Comparison of ENCODE assay signal across 11 cellular contexts in the genomic region with DNA sequence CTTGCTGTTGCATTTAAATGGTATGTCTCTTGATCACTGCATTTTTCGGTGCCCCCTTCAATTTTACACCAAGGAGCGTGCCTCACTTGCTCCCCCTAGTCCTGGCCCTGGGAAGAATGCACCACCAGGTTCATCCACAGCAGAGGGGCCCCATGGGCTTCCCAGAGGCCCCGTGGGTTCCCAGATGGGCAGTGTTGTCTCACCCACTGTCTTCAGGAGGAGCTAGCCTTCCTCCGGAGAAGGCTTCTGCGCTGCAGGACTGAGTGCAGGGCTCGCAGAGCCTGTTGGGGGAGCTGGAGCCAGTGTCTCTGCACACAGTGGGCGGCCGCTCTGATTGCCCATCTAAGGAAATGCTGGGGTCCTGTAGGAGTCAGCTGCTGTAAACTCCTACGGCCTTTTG. TPM values are rescaled to one million over a fixed set of nuclear protein-coding genes. Genes with fewer than 3 reads are reported as not detected.
DNase-seq lines count a peak whose midpoint lies in the region; ATAC-seq and TF ChIP-seq lines count a peak whose summit lies in the region.
"Had no signal": no experiment of that assay in that cellular context is flagged by ENCODE, and none has a peak within 500 bp of the region (broad histone marks: within the 10 kb centered on the region; RNA-seq: fewer than 3 reads in every experiment).

No MANE protein-coding gene starts in this region.

- peaks cover 3% of the 10 kb centered on the region for H3K4me1 Mint-ChIP-seq in endodermal cell
- H3K4me1 Mint-ChIP-seq: activated CD4-positive, alpha-beta memory T cell treated with anti-CD3 and anti-CD28 coated beads, Interleukin-2, amount 10 ng/mL, durations not matched to agents 7 days and 5 days; naive B cell had no signal

- no peak overlapping the region for H3K27ac Mint-ChIP-seq in endodermal cell
- H3K27ac Mint-ChIP-seq: activated CD4-positive, alpha-beta memory T cell treated with anti-CD3 and anti-CD28 coated beads, Interleukin-2, amount 10 ng/mL, durations not matched to agents 7 days and 5 days had no signal

- no peaks in the 10 kb centered on the region for H3K9me3 ChIP-seq in HUES48 (ENCODE audit: control insufficient read depth, insufficient read depth, low read length)
- H3K9me3 ChIP-seq in endodermal cell (ENCODE audit: control insufficient read depth, low read length): no peaks in the 10 kb centered on the region
- no peaks in the 10 kb centered on the region for H3K9me3 ChIP-seq in testis
- no peaks in the 10 kb centered on the region for H3K9me3 ChIP-seq in MG63
- no peaks in the 10 kb centered on the region for H3K9me3 ChIP-seq in HAP-1

- H3K4me3 ChIP-seq in HUES48 (ENCODE audit: low read depth, low read length) (no peak overlapping the region), endodermal cell (ENCODE audit: low read length) (no peak overlapping the region), testis (no peak overlapping the region), MG63 (no peak overlapping the region), HAP-1 (no peak overlapping the region)

- H3K4me3 Mint-ChIP-seq in endodermal cell: no peak overlapping the region
- H3K4me3 Mint-ChIP-seq: activated CD4-positive, alpha-beta memory T cell treated with anti-CD3 and anti-CD28 coated beads, Interleukin-2, amount 10 ng/mL, durations not matched to agents 7 days and 5 days had no signal

- in situ Hi-C loops in HAP-1 (cut with MboI; ENCODE audit: low sequenced_read_pairs): loop anchor here (10.0 kb wide), 1 partner anchor 312 kb away; the partner anchor contains the start of gene ALDH1A2

- DNase-seq in endodermal cell: peak; percentile 76
- peak; percentile 71 for DNase-seq in left kidney (ENCODE audit: low read depth, low spot score)
- DNase-seq in testis: peak; percentile 42
- DNase-seq in MG63: no peak
- DNase-seq in HAP-1 (ENCODE audit: low spot score in 2 of 2): no peak
- DNase-seq: activated CD4-positive, alpha-beta memory T cell treated with anti-CD3 and anti-CD28 coated beads, Interleukin-2, amount 10 ng/mL, durations not matched to agents 7 days and 5 days; activated naive CD4-positive, alpha-beta T cell treated with Interleukin-2 at 50 U/mL for 16 hours; naive B cell; NCI-H1436 treated with DMSO at 0.1 percent for 48 hours had no signal

- TF ChIP-seq POLR2A in testis (IDR thresholded peaks at IDR 0.05): no peak

- no peaks in the 10 kb centered on the region for H3K36me3 Mint-ChIP-seq in endodermal cell (ENCODE audit: low read depth)
- H3K36me3 Mint-ChIP-seq: naive B cell had no signal

- H3K4me1 ChIP-seq in HUES48 (ENCODE audit: control insufficient read depth, insufficient read depth, low read length) (peaks cover 22% of the 10 kb centered on the region), endodermal cell (ENCODE audit: control insufficient read depth, insufficient read depth, low read length) (no peaks in the 10 kb centered on the region), testis (no peaks in the 10 kb centered on the region), HAP-1 (peaks cover 10% of the 10 kb centered on the region)

- no peak for ATAC-seq in GM18502 (IDR thresholded peaks at IDR 0.05; ENCODE audit: poor library complexity, unreplicated experiment)

- 75 to 86% methylated on average over 1 to 9 of the region's 9 CpGs for WGBS in endodermal cell (ENCODE audit: insufficient coverage in 1 of 2, insufficient read length in 1 of 2), 2 experiments
- WGBS in testis, 2 donors: 48 to 49% methylated on average over 7 to 9 of the region's 9 CpGs

- TF ChIP-seq CTCF in endodermal cell (conservative IDR thresholded peaks at IDR 0.05) (peak; percentile 64), testis (IDR thresholded peaks at IDR 0.05) (peak in 1 of 3 experiments; percentile 16)

- no peaks in the 10 kb centered on the region for H3K27me3 Mint-ChIP-seq in endodermal cell (ENCODE audit: insufficient read depth)

- H3K36me3 ChIP-seq in HUES48 (ENCODE audit: control insufficient read depth, insufficient read depth, low read length) (no peaks in the 10 kb centered on the region), endodermal cell (ENCODE audit: control insufficient read depth, insufficient read depth, low read length) (no peaks in the 10 kb centered on the region), testis (ENCODE audit: low read depth, missing control alignments) (no peaks in the 10 kb centered on the region), MG63 (no peaks in the 10 kb centered on the region), HAP-1 (replicated peaks) (no peaks in the 10 kb centered on the region)

- peak overlapping the region; percentile 21 for H3K27ac ChIP-seq in HUES48 (ENCODE audit: low read depth, low read length)
- H3K27ac ChIP-seq in endodermal cell (ENCODE audit: low read depth, low read length): no peak overlapping the region
- H3K27ac ChIP-seq in testis: no peak overlapping the region

- H3K9ac ChIP-seq in HUES48 (ENCODE audit: low read depth, low read length): no peak overlapping the region
- H3K9ac ChIP-seq in endodermal cell (ENCODE audit: extremely low read depth, low read length, poor library complexity, severe bottlenecking): no peak overlapping the region

- no peaks in the 10 kb centered on the region for H3K27me3 ChIP-seq in HUES48 (ENCODE audit: control insufficient read depth, insufficient read depth, low read length)
- no peaks in the 10 kb centered on the region for H3K27me3 ChIP-seq in endodermal cell (ENCODE audit: control insufficient read depth, insufficient read depth, low read length, poor library complexity, severe bottlenecking)
- H3K27me3 ChIP-seq in testis: no peaks in the 10 kb centered on the region
- H3K27me3 ChIP-seq in MG63: no peaks in the 10 kb centered on the region; the same call in 1 of the 2 replicates
- H3K27me3 ChIP-seq in HAP-1 (ENCODE audit: low read depth): peaks cover 23% of the 10 kb centered on the region

- no peaks in the 10 kb centered on the region for H3K9me3 Mint-ChIP-seq in endodermal cell
- H3K9me3 Mint-ChIP-seq: activated CD4-positive, alpha-beta memory T cell treated with anti-CD3 and anti-CD28 coated beads, Interleukin-2, amount 10 ng/mL, durations not matched to agents 7 days and 5 days; naive B cell had no signal

- intact Hi-C loops in testis (cut with DNase I; ENCODE audit: low total_unique reads): loop anchor here (10.0 kb wide), 2 partner anchors 102 to 312 kb away; partner anchors contain the start of gene ALDH1A2

RNA-seq across cellular contexts. Expression of gene POLR2M, which starts 45.9 kb away (rescaled TPM):
- total RNA-seq in endodermal cell (10 to 100 TPM; 58.2 to 62.6 TPM), testis (10 to 100 TPM; 87.2 to 97.7 TPM)
- 39.1 TPM for polyA plus RNA-seq in endodermal cell (2013, experiment 1 of 2)
- polyA plus RNA-seq in endodermal cell (2013, experiment 2 of 2): 34.7 TPM
- 33.3 TPM for polyA plus RNA-seq in testis (ENCODE audit: insufficient read depth, low read depth, low replicate concordance)
- total RNA-seq in MG63 (2014; rRNA removed; shearing (Covaris generic); ENCODE audit: low replicate concordance): 36.5 and 581 TPM in 2 replicates

Comparison
In these comparisons a context has a peak if more than half of its experiments do, and no peak if none do; other contexts are left out.
1. DNase-seq: peak in endodermal cell (single experiment), left kidney (single experiment) and testis (single experiment); none in MG63 (single experiment) and HAP-1 (0 of 2).